In the genomic region with DNA sequence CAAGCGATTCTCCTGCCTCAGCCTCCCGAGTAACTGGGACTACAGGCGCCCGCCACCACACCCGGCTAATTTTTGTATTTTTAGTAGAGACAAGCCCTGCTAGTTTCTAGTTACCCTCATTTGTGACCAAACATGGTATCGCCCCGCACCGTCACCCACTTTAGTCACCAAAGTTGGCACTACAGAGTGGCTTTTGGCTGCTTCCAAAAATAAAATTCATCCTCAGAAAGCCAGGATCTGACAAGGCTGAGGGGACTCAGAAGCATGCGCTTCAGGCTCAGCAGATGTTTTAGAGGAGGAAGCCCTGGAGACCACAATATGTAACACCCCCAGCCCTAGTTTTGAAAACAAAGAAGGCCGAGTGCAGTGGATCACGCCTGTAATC, we compare ENCODE assay signal across 14 cellular contexts. TPM values are rescaled to one million over a fixed set of nuclear protein-coding genes. Genes with fewer than 3 reads are reported as not detected.
"Had no signal": no experiment of that assay in that cellular context is flagged by ENCODE, and none has a peak within 500 bp of the region (broad histone marks: within the 10 kb centered on the region; RNA-seq: fewer than 3 reads in every experiment).

No MANE protein-coding gene starts in this region.

- H3K4me3 Mint-ChIP-seq: mesothelial cell of epicardium, nephron progenitor cell had no signal

- H3K4me2 ChIP-seq: hepatocyte had no signal

- H3K36me3 ChIP-seq: pancreas had no signal

- H3K27me3 Mint-ChIP-seq: activated CD4-positive, alpha-beta T cell treated with anti-CD3 and anti-CD28 coated beads, Interleukin-2, amount 10 ng/mL, durations not matched to agents 7 days and 5 days; activated CD8-positive, alpha-beta T cell treated with anti-CD3 and anti-CD28 coated beads for 36 hours; activated naive CD8-positive, alpha-beta T cell; activated T-helper 17 cell treated with anti-CD3 and anti-CD28 coated beads, Interleukin-2, amount 50 U/mL, for 72 hours; stimulated activated naive CD8-positive, alpha-beta T cell treated with anti-CD3 and anti-CD28 coated beads, Interleukin-15, Interleukin-2, amounts not matched to agents 100 ng/mL and 50 ng/mL, for 24 hours had no signal

- H3K9me3 ChIP-seq: left lung, pancreas, psoas muscle, tibial artery had no signal

- H3K27me3 ChIP-seq: foreskin keratinocyte, hepatocyte, left lung, pancreas, tibial artery had no signal

- H3K27ac ChIP-seq: foreskin keratinocyte, hepatocyte, pancreas, psoas muscle, VCaP had no signal

- H2AFZ ChIP-seq: hepatocyte had no signal

- H3K4me3 ChIP-seq: hepatocyte, left lung, pancreas, psoas muscle, tibial artery had no signal

- H3K79me2 ChIP-seq: hepatocyte had no signal

- H3K9me3 Mint-ChIP-seq: activated CD4-positive, alpha-beta T cell treated with anti-CD3 and anti-CD28 coated beads, Interleukin-2, amount 10 ng/mL, durations not matched to agents 7 days and 5 days; activated CD8-positive, alpha-beta T cell treated with anti-CD3 and anti-CD28 coated beads for 36 hours; activated T-helper 17 cell treated with anti-CD3 and anti-CD28 coated beads, Interleukin-2, amount 50 U/mL, for 72 hours; mesothelial cell of epicardium; nephron progenitor cell; stimulated activated naive CD8-positive, alpha-beta T cell treated with anti-CD3 and anti-CD28 coated beads, Interleukin-15, Interleukin-2, amounts not matched to agents 100 ng/mL and 50 ng/mL, for 24 hours had no signal

RNA-seq across cellular contexts. Expression of a gene that starts 28.7 kb away (rescaled TPM):
- total RNA-seq: activated CD4-positive, alpha-beta T cell treated with anti-CD3 and anti-CD28 coated beads, Interleukin-2, amount 10 ng/mL, durations not matched to agents 7 days and 5 days; foreskin keratinocyte had no signal
